ENCODE assay signal across 8 cellular contexts in genomic region chr1:94416901-94417701, GRCh38. TPM values are rescaled to one million over a fixed set of nuclear protein-coding genes. Genes with fewer than 3 reads are reported as not detected.
DNase-seq lines count a peak whose midpoint lies in the region; ATAC-seq and TF ChIP-seq lines count a peak whose summit lies in the region.

No MANE protein-coding gene starts in this region.

- H3K4me1 Mint-ChIP-seq in Calu3 (ENCODE audit: low read depth, unreplicated experiment): peaks cover 35% of the 10 kb centered on the region
- H3K4me1 Mint-ChIP-seq in effector memory CD8-positive, alpha-beta T cell (ENCODE audit: low read depth in 2 of 2): peaks cover 17 to 31% of the 10 kb centered on the region in 2 donors

- intact Hi-C loops in Calu3 (cut with micrococcal nuclease; ENCODE audit: unreplicated experiment): loop anchor here (1.0 to 5.0 kb wide), 3 partner anchors 33 to 80 kb away; no protein-coding TSS in a partner anchor
- intact Hi-C loops in right lobe of liver (cut with DNase I): no loop called here
- intact Hi-C loops in vagina (cut with DNase I): no loop called here

- H3K36me3 ChIP-seq in right lobe of liver (no peaks in the 10 kb centered on the region), vagina (no peaks in the 10 kb centered on the region)

- no peaks in the 10 kb centered on the region for H3K9me3 Mint-ChIP-seq in Calu3 (ENCODE audit: low read depth, unreplicated experiment)
- H3K9me3 Mint-ChIP-seq in effector memory CD8-positive, alpha-beta T cell: no peaks in the 10 kb centered on the region

- CTCF ChIA-PET in Calu3 (lab: Charles Lee): interaction anchor here (0.7 to 1.6 kb wide), 6 partner anchors 9 to 82 kb away, joined by 3 to 4 read pairs (median 3); no protein-coding TSS in a partner anchor

- ATAC-seq in right lobe of liver (peak; percentile 47 to 55 (median 52)), HG03139 (IDR thresholded peaks at IDR 0.05; ENCODE audit: unreplicated experiment) (no peak)
- ATAC-seq in effector memory CD8-positive, alpha-beta T cell (replicated peaks): no peak

- no peaks in the 10 kb centered on the region for H3K36me3 Mint-ChIP-seq in Calu3 (ENCODE audit: insufficient read depth, unreplicated experiment)
- H3K36me3 Mint-ChIP-seq in effector memory CD8-positive, alpha-beta T cell (ENCODE audit: insufficient read depth): no peaks in the 10 kb centered on the region

- peak; percentile 19 for DNase-seq in Calu3
- peak; percentile 52 for DNase-seq in NCI-H1105 treated with DMSO at 0.1 percent for 48 hours (lab: John Stamatoyannopoulos, UW)
- peak; percentile 78 for DNase-seq in choroid plexus epithelial cell (ENCODE audit: low read depth)
- DNase-seq in right lobe of liver: peak in 1 of 3 donors; percentile 69
- no peak for DNase-seq in vagina (ENCODE audit: extremely low spot score in 2 of 2)
- no peak for DNase-seq in effector memory CD8-positive, alpha-beta T cell
- no peak for DNase-seq in activated T-cell treated with anti-CD3 and anti-CD28 coated beads, Interleukin-2, amount 50 U/mL, for 48 hours

- WGBS in right lobe of liver (ENCODE audit: insufficient coverage, low coverage, low lambda C conversion rate, missing lambda C conversion rate): 25% methylated on average over 14 of the region's 14 CpGs

- peaks cover 0 to 31% (median 5%) of the 10 kb centered on the region in 4 donors for H3K4me1 ChIP-seq in right lobe of liver
- H3K4me1 ChIP-seq in vagina: peaks cover 45% of the 10 kb centered on the region

- TF ChIP-seq CTCF in Calu3 (IDR thresholded peaks at IDR 0.05; ENCODE audit: unreplicated experiment) (no peak), choroid plexus epithelial cell (conservative IDR thresholded peaks at IDR 0.05; ENCODE audit: low read depth, low read length) (no peak), right lobe of liver (IDR thresholded peaks at IDR 0.05) (no peak), vagina (IDR thresholded peaks at IDR 0.05) (no peak)

- TF ChIP-seq POLR2A in right lobe of liver (IDR thresholded peaks at IDR 0.05): no peak
- no peak for TF ChIP-seq POLR2A in vagina (IDR thresholded peaks at IDR 0.05)

- H3K27me3 Mint-ChIP-seq in Calu3 (ENCODE audit: unreplicated experiment): no peaks in the 10 kb centered on the region
- H3K27me3 Mint-ChIP-seq in effector memory CD8-positive, alpha-beta T cell: peaks cover 11 to 14% of the 10 kb centered on the region in 2 donors

- H3K27ac Mint-ChIP-seq in Calu3 (ENCODE audit: unreplicated experiment): no peak overlapping the region
- H3K27ac Mint-ChIP-seq in effector memory CD8-positive, alpha-beta T cell: no peak overlapping the region

- H3K9me3 ChIP-seq in right lobe of liver: no peaks in the 10 kb centered on the region
- H3K9me3 ChIP-seq in vagina: no peaks in the 10 kb centered on the region

- H3K27ac ChIP-seq in right lobe of liver (peak overlapping the region; percentile 82 to 95 (median 84)), vagina (peak overlapping the region; percentile 90)

- BruUV-seq in Calu3 (replicated peaks; lab: Mats Ljungman, UMichigan): no TSS peak

- H3K4me3 ChIP-seq in choroid plexus epithelial cell (ENCODE audit: low read depth, low read length) (peak overlapping the region; percentile 61), right lobe of liver (peak overlapping the region; percentile 97 to 98 (median 97)), vagina (peak overlapping the region; percentile 87 to 99)

- no peak overlapping the region for H3K4me3 Mint-ChIP-seq in Calu3 (ENCODE audit: low read depth, unreplicated experiment)
- H3K4me3 Mint-ChIP-seq in effector memory CD8-positive, alpha-beta T cell: no peak overlapping the region

- H3K27me3 ChIP-seq in right lobe of liver (no peaks in the 10 kb centered on the region), vagina (no peaks in the 10 kb centered on the region)

RNA-seq across cellular contexts. Expression of gene ABCD3, which starts 1.1 kb away (rescaled TPM):
- 51.0 and 59.3 TPM in 2 replicates for total RNA-seq in Calu3 (2022)
- 10 to 100 TPM; 54.9 to 94.0 (median 65.6) TPM for total RNA-seq in right lobe of liver
- total RNA-seq in vagina: 16.2 TPM

Comparison
In these comparisons a context has a peak if more than half of its experiments do, and no peak if none do; other contexts are left out.
1. DNase-seq: peak in Calu3 (single experiment), NCI-H1105 treated with DMSO at 0.1 percent for 48 hours (single experiment) and choroid plexus epithelial cell (single experiment); none in vagina (0 of 2), effector memory CD8-positive, alpha-beta T cell (0 of 3) and activated T-cell treated with anti-CD3 and anti-CD28 coated beads, Interleukin-2, amount 50 U/mL, for 48 hours (0 of 2).
2. ATAC-seq: peak in right lobe of liver (4 of 4); none in effector memory CD8-positive, alpha-beta T cell (single experiment) and HG03139 (single experiment).
3. Peak in every context shown above with its lines, with median percentiles within 50 percentile points of each other: H3K4me3 ChIP-seq.